In genomic region chr17:58082341-58082869, GRCh38 we compare ENCODE assay signal across 8 cellular contexts. TPM values are rescaled to one million over a fixed set of nuclear protein-coding genes. Genes with fewer than 3 reads are reported as not detected.
DNase-seq lines count a peak whose midpoint lies in the region; ATAC-seq lines count a peak whose summit lies in the region.

No MANE protein-coding gene starts in this region.

- H3K4me2 ChIP-seq in BLaER1 = peak overlapping the region; percentile 92

- H4K20me1 ChIP-seq in BLaER1 = peaks cover 41% of the 10 kb centered on the region

- H3K9ac ChIP-seq in BLaER1 = peak overlapping the region; percentile 80

- WGBS in ectodermal cell, 2 experiments = 37 to 44% methylated on average over 10 of the region's 10 CpGs

- no peaks in the 10 kb centered on the region for H3K27me3 ChIP-seq in BLaER1
- no peaks in the 10 kb centered on the region for H3K27me3 ChIP-seq in ectodermal cell (ENCODE audit: control insufficient read depth, insufficient read depth, low read length, poor library complexity, severe bottlenecking)
- no peaks in the 10 kb centered on the region for H3K27me3 ChIP-seq in neuron (ENCODE audit: insufficient read depth, low read length)

- H3K4me1 ChIP-seq in BLaER1 (peaks cover 47% of the 10 kb centered on the region), ectodermal cell (ENCODE audit: control insufficient read depth, insufficient read depth, low read length) (peaks cover 48% of the 10 kb centered on the region), neuron (ENCODE audit: insufficient read depth, low read length) (peaks cover 46% of the 10 kb centered on the region)

- H3K27ac ChIP-seq in BLaER1 = peak overlapping the region; percentile 94
- peak overlapping the region; percentile 80 for H3K27ac ChIP-seq in KOPT-K1 (ENCODE audit: low read depth, low read length, poor library complexity, severe bottlenecking)
- H3K27ac ChIP-seq in ectodermal cell (ENCODE audit: insufficient read depth, low read depth, low read length, poor library complexity, severe bottlenecking) = peak overlapping the region; percentile 97

- H3K36me3 ChIP-seq in BLaER1 (peaks cover 26% of the 10 kb centered on the region), KOPT-K1 (ENCODE audit: insufficient read depth, low read length) (peaks cover 27% of the 10 kb centered on the region), ectodermal cell (ENCODE audit: control insufficient read depth, insufficient read depth, low read length) (peaks cover 16% of the 10 kb centered on the region), neuron (ENCODE audit: insufficient read depth, low read length) (peaks cover 26% of the 10 kb centered on the region)

- peak overlapping the region; percentile 61 for H3K4me3 ChIP-seq in BLaER1
- peak overlapping the region; percentile 14 for H3K4me3 ChIP-seq in ectodermal cell (ENCODE audit: insufficient read depth, low read depth, low read length)
- H3K4me3 ChIP-seq in neuron (ENCODE audit: low read length) = peak overlapping the region; percentile 56

- ATAC-seq in HG02571 (IDR thresholded peaks at IDR 0.05; ENCODE audit: unreplicated experiment) = no peak

- H2AFZ ChIP-seq in neuron (ENCODE audit: low read depth, low read length) = no peak overlapping the region

- no peaks in the 10 kb centered on the region for H3K9me3 ChIP-seq in BLaER1
- no peaks in the 10 kb centered on the region for H3K9me3 ChIP-seq in KOPT-K1 (ENCODE audit: insufficient read depth, low read length, poor library complexity, severe bottlenecking)
- no peaks in the 10 kb centered on the region for H3K9me3 ChIP-seq in ectodermal cell (ENCODE audit: control insufficient read depth, low read length)
- no peaks in the 10 kb centered on the region for H3K9me3 ChIP-seq in neuron (ENCODE audit: low read length)

- DNase-seq in cerebellum (ENCODE audit: low spot score) (no peak), NCI-H2196 (lab: John Stamatoyannopoulos, UW; ENCODE audit: unreplicated experiment) (no peak), NCI-H1694 treated with DMSO at 0.1 percent for 48 hours (lab: John Stamatoyannopoulos, UW) (no peak)

RNA-seq across cellular contexts. Expression of gene DYNLL2, which starts 0.8 kb away (rescaled TPM):
- 120 TPM for polyA plus RNA-seq in ectodermal cell (2013, experiment 1 of 4)
- 127 TPM for polyA plus RNA-seq in ectodermal cell (2013, experiment 2 of 4)
- polyA plus RNA-seq in ectodermal cell (2013, experiment 3 of 4) = 71.9 TPM
- 82.3 TPM for polyA plus RNA-seq in ectodermal cell (2013, experiment 4 of 4)
- 41.7 TPM for total RNA-seq in cerebellum
